Comparison of ENCODE assay signal across 3 cellular contexts in genomic region chr11:11817957-11818356, GRCh38.
TF ChIP-seq lines count a peak whose summit lies in the region.

No MANE protein-coding gene starts in this region.

TF ChIP-seq in HepG2, 621 proteins besides CTCF, POLR2A, EP300 and RAD21:
- TF ChIP-seq, protein P1, sequence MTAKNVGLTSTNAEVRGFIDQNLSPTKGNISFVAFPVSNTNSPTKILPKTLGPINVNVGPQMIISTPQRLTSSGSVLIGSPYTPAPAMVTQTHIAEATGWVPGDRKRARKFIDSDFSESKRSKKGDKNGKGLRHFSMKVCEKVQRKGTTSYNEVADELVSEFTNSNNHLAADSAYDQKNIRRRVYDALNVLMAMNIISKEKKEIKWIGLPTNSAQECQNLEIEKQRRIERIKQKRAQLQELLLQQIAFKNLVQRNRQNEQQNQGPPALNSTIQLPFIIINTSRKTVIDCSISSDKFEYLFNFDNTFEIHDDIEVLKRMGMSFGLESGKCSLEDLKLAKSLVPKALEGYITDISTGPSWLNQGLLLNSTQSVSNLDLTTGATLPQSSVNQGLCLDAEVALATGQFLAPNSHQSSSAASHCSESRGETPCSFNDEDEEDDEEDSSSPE (CRISPR knock-in tag; IDR thresholded peaks at IDR 0.05), result no peak
- TF ChIP-seq MAFK (conservative IDR thresholded peaks at IDR 0.05 in 1 of 2, IDR thresholded peaks at IDR 0.05 in 1 of 2; ENCODE audit: low read length in 2 of 2) (peak in 1 of 2 experiments; percentile 75; a peak in 3 of 4 replicates), MAFF (IDR thresholded peaks at IDR 0.05; ENCODE audit: low read depth, low read length) (peak; percentile 59; the same call in 1 of the 2 replicates), EED (CRISPR knock-in tag; IDR thresholded peaks at IDR 0.05) (no peak)

TF ChIP-seq in IMR-90, 13 proteins besides CTCF, POLR2A, EP300 and RAD21:
- TF ChIP-seq RFX5 (IDR thresholded peaks at IDR 0.05; ENCODE audit: low read depth, low read length) (no peak), MAFK (IDR thresholded peaks at IDR 0.05; ENCODE audit: low read depth, low read length) (peak; percentile 60)

TF ChIP-seq in K562, 482 proteins besides CTCF, POLR2A, EP300 and RAD21:
- TF ChIP-seq C11orf30 (IDR thresholded peaks at IDR 0.05; ENCODE audit: low read depth), result peak; percentile 41; the same call in 1 of the 2 replicates
- peak; percentile 26; the same call in 1 of the 2 replicates for TF ChIP-seq MAFG (tag; conservative IDR thresholded peaks at IDR 0.05)
- TF ChIP-seq ZNF316 (IDR thresholded peaks at IDR 0.05), result peak; percentile 87
- no peak for TF ChIP-seq NR1H2 (CRISPR knock-in tag; IDR thresholded peaks at IDR 0.05)
- TF ChIP-seq MAFK (IDR thresholded peaks at IDR 0.05; ENCODE audit: low read length), result peak; percentile 31; the same call in 1 of the 2 replicates
TF ChIP-seq in K562: peak in this region for 4.
